In genomic region chr3:50300681-50301254, GRCh38 we compare ENCODE assay signal across 11 cellular contexts. TPM values are rescaled to one million over a fixed set of nuclear protein-coding genes. Genes with fewer than 3 reads are reported as not detected.
A peak's percentile ranks its signal among the peaks of the same experiment; 100 is the strongest.
DNase-seq lines count a peak whose midpoint lies in the region; ATAC-seq and TF ChIP-seq lines count a peak whose summit lies in the region.
"Had no signal": no experiment of that assay in that cellular context is flagged by ENCODE, and none has a peak within 500 bp of the region (broad histone marks: within the 10 kb centered on the region; RNA-seq: fewer than 3 reads in every experiment).

No MANE protein-coding gene starts in this region.

- peak overlapping the region; percentile 65 to 91 (median 85) for H3K27ac ChIP-seq in body of pancreas
- peak overlapping the region; percentile 78 for H3K27ac ChIP-seq in mesodermal cell (ENCODE audit: low read depth, low read length, severe bottlenecking)
- H3K27ac ChIP-seq in thyroid gland = peak overlapping the region; percentile 48 to 88 (median 77)

- H3K36me3 ChIP-seq in body of pancreas (replicated peaks in 1 of 2; ENCODE audit: insufficient read depth in 1 of 2, low read depth in 2 of 2) = no peaks in the 10 kb centered on the region
- H3K36me3 ChIP-seq in mesodermal cell (ENCODE audit: control insufficient read depth, insufficient read depth, low read length) = peaks cover 7% of the 10 kb centered on the region
- no peaks in the 10 kb centered on the region for H3K36me3 ChIP-seq in thyroid gland
- H3K36me3 ChIP-seq: BE2C had no signal

- H3K4me3 ChIP-seq in body of pancreas (no peak overlapping the region), mesodermal cell (ENCODE audit: extremely low read depth, insufficient read depth, low read length, poor library complexity, severe bottlenecking) (peak overlapping the region; percentile 82), thyroid gland (replicated peaks in 1 of 3) (no peak overlapping the region)

- ATAC-seq in activated T-cell treated with anti-CD3 and anti-CD28 coated beads, Interleukin-2, amount 50 U/mL, for 72 hours (replicated peaks in 1 of 2) = no peak
- ATAC-seq in body of pancreas = no peak
- ATAC-seq: left lobe of liver had no signal

- intact Hi-C loops in body of pancreas (cut with DNase I) (no loop called here), thyroid gland (cut with DNase I) (no loop called here)

- TF ChIP-seq CTCF in body of pancreas (IDR thresholded peaks at IDR 0.05) = no peak
- TF ChIP-seq CTCF in thyroid gland (IDR thresholded peaks at IDR 0.05) = no peak

- H3K9me3 ChIP-seq in body of pancreas = no peaks in the 10 kb centered on the region
- H3K9me3 ChIP-seq in mesodermal cell (ENCODE audit: control insufficient read depth, low read length) = peaks cover 3% of the 10 kb centered on the region
- no peaks in the 10 kb centered on the region for H3K9me3 ChIP-seq in thyroid gland
- H3K9me3 ChIP-seq: BE2C had no signal

- no peaks in the 10 kb centered on the region for H3K27me3 ChIP-seq in body of pancreas
- no peaks in the 10 kb centered on the region for H3K27me3 ChIP-seq in thyroid gland
- H3K27me3 ChIP-seq: BE2C had no signal

- no peaks in the 10 kb centered on the region for H3K27me3 Mint-ChIP-seq in activated T-cell treated with anti-CD3 and anti-CD28 coated beads, Interleukin-2, amount 50 U/mL, for 72 hours (ENCODE audit: low read depth)

- 95 to 96% methylated on average over 4 to 6 of the region's 6 CpGs for WGBS in body of pancreas, 2 donors
- 97% methylated on average over 4 to 6 of the region's 6 CpGs for WGBS in mesodermal cell (ENCODE audit: insufficient coverage in 2 of 2), 2 experiments
- 90 to 92% methylated on average over 6 of the region's 6 CpGs for WGBS in thyroid gland, 2 donors

- peak overlapping the region; percentile 94 to 98 for H3K4me3 Mint-ChIP-seq in activated T-cell treated with anti-CD3 and anti-CD28 coated beads, Interleukin-2, amount 50 U/mL, for 72 hours

- no peak for DNase-seq in activated T-cell treated with anti-CD3 and anti-CD28 coated beads, Interleukin-2, amount 50 U/mL, for 72 hours
- DNase-seq in activated T-cell treated with anti-CD3 and anti-CD28 coated beads, Interleukin-2, amount 50 U/mL, for 1 hour = no peak
- DNase-seq in body of pancreas (no peak), thyroid gland (no peak), SKM-1 treated with dmso at 0.1 percent for 144 hours (lab: John Stamatoyannopoulos, UW; ENCODE audit: unreplicated experiment) (no peak)
- DNase-seq in stimulated activated CD4-positive, alpha-beta T cell treated with anti-CD3 and anti-CD28 coated beads, Interleukin-12 subunit alpha, Interleukin-12 subunit beta, amount 100 ng/mL, for 4 hours = no peak
- DNase-seq in stimulated activated naive CD4-positive, alpha-beta T cell (lab: John Stamatoyannopoulos, UW) = no peak
- DNase-seq: BE2C, NCI-H146 had no signal

- H3K4me1 ChIP-seq in body of pancreas = peaks cover 58% of the 10 kb centered on the region
- peaks cover 5% of the 10 kb centered on the region for H3K4me1 ChIP-seq in mesodermal cell (ENCODE audit: control insufficient read depth, insufficient read depth, low read length, poor library complexity, severe bottlenecking)
- peaks cover 22 to 35% of the 10 kb centered on the region in 2 donors for H3K4me1 ChIP-seq in thyroid gland
- H3K4me1 ChIP-seq: BE2C had no signal

- TF ChIP-seq POLR2A in body of pancreas (IDR thresholded peaks at IDR 0.05) (no peak), thyroid gland (IDR thresholded peaks at IDR 0.05) (no peak)

- no peaks in the 10 kb centered on the region for H3K36me3 Mint-ChIP-seq in activated T-cell treated with anti-CD3 and anti-CD28 coated beads, Interleukin-2, amount 50 U/mL, for 72 hours (ENCODE audit: insufficient read depth in 2 of 2)

- H3K27ac Mint-ChIP-seq in activated T-cell treated with anti-CD3 and anti-CD28 coated beads, Interleukin-2, amount 50 U/mL, for 72 hours = no peak overlapping the region

- no peaks in the 10 kb centered on the region for H3K9me3 Mint-ChIP-seq in activated T-cell treated with anti-CD3 and anti-CD28 coated beads, Interleukin-2, amount 50 U/mL, for 72 hours

- H3K4me1 Mint-ChIP-seq in activated T-cell treated with anti-CD3 and anti-CD28 coated beads, Interleukin-2, amount 50 U/mL, for 72 hours (ENCODE audit: low read depth) = peaks cover 33% of the 10 kb centered on the region

RNA-seq across cellular contexts. Expression of gene HYAL3, which starts 1.6 kb away (rescaled TPM):
- 1 to 10 TPM; 6.7 to 7.1 TPM for total RNA-seq in activated T-cell treated with anti-CD3 and anti-CD28 coated beads, Interleukin-2, amount 50 U/mL, for 72 hours
- total RNA-seq in body of pancreas = 1 to 10 TPM in 1 of 2 donors, under 1 TPM in 1; 0.99 to 2.3 TPM
- 5.5 TPM for polyA plus RNA-seq in mesodermal cell (2013, experiment 1 of 2)
- 4.2 TPM for polyA plus RNA-seq in mesodermal cell (2013, experiment 2 of 2)
- total RNA-seq in thyroid gland = 1 to 10 TPM; 2.7 to 6.7 (median 3.8) TPM

RNA-seq across cellular contexts. Expression of gene NAA80, which starts 1.6 kb away (rescaled TPM):
- 10 to 100 TPM; 19.5 to 20.0 TPM for total RNA-seq in activated T-cell treated with anti-CD3 and anti-CD28 coated beads, Interleukin-2, amount 50 U/mL, for 72 hours
- total RNA-seq in body of pancreas (10 to 100 TPM in 1 of 2 donors, 1 to 10 TPM in 1; 4.4 to 11.2 TPM), thyroid gland (10 to 100 TPM in 2 of 4 donors, 1 to 10 TPM in 2; 6.9 to 15.2 (median 10.8) TPM)
- polyA plus RNA-seq in mesodermal cell (2013, experiment 1 of 2) = 21.3 TPM
- polyA plus RNA-seq in mesodermal cell (2013, experiment 2 of 2) = 16.5 TPM

RNA-seq across cellular contexts. Expression of gene HYAL1, which starts 2.6 kb away (rescaled TPM):
- under 1 TPM in 1 of 2 donors, not detected in 1; 0.19 TPM for total RNA-seq in activated T-cell treated with anti-CD3 and anti-CD28 coated beads, Interleukin-2, amount 50 U/mL, for 72 hours
- total RNA-seq in body of pancreas (10 to 100 TPM; 13.0 to 20.4 TPM), thyroid gland (10 to 100 TPM in 2 of 4 donors, 1 to 10 TPM in 2; 5.8 to 13.8 (median 9.7) TPM)
- 2.0 TPM for polyA plus RNA-seq in mesodermal cell (2013, experiment 1 of 2)
- 1.5 TPM for polyA plus RNA-seq in mesodermal cell (2013, experiment 2 of 2)

RNA-seq across cellular contexts. Expression of gene IFRD2, which starts 8.5 kb away (rescaled TPM):
- 10 to 100 TPM; 56.3 to 62.1 TPM for total RNA-seq in activated T-cell treated with anti-CD3 and anti-CD28 coated beads, Interleukin-2, amount 50 U/mL, for 72 hours
- 100 to 1,000 TPM in 1 of 2 donors, 10 to 100 TPM in 1; 75.8 to 103 TPM for total RNA-seq in body of pancreas
- polyA plus RNA-seq in mesodermal cell (2013, experiment 1 of 2) = 42.2 TPM
- 33.5 TPM for polyA plus RNA-seq in mesodermal cell (2013, experiment 2 of 2)
- 10 to 100 TPM; 63.9 to 96.5 (median 88.4) TPM for total RNA-seq in thyroid gland

RNA-seq across cellular contexts. Expression of gene HYAL2, which starts 21.8 kb away (rescaled TPM):
- total RNA-seq in activated T-cell treated with anti-CD3 and anti-CD28 coated beads, Interleukin-2, amount 50 U/mL, for 72 hours = 1 to 10 TPM; 4.6 to 4.8 TPM
- total RNA-seq in body of pancreas (10 to 100 TPM; 35.6 to 48.3 TPM), thyroid gland (100 to 1,000 TPM; 133 to 206 (median 158) TPM)
- 111 TPM for polyA plus RNA-seq in mesodermal cell (2013, experiment 1 of 2)
- polyA plus RNA-seq in mesodermal cell (2013, experiment 2 of 2) = 77.9 TPM

Comparison
In these comparisons a context has a peak if more than half of its experiments do, and no peak if none do; other contexts are left out.
1. RNA of gene HYAL1, which starts 2.6 kb away (total RNA-seq): 13.0 to 20.4 TPM in body of pancreas and 5.8 to 13.8 TPM in thyroid gland; 0.19 TPM in activated T-cell treated with anti-CD3 and anti-CD28 coated beads, Interleukin-2, amount 50 U/mL, for 72 hours; every median in the first group is over 4 times any median in the second.
2. Peak in every context shown above with its lines, with median percentiles within 50 percentile points of each other: H3K27ac ChIP-seq.